1 cellular context compared by ENCODE assay signal in genomic region chr5:72226950-72227349, GRCh38.
TF ChIP-seq lines count a peak whose summit lies in the region.

No MANE protein-coding gene starts in this region.

TF ChIP-seq in GM23338, 12 proteins besides CTCF, POLR2A, EP300 and RAD21 (continued from another document):
- no peak for TF ChIP-seq ZNF462 (CRISPR knock-in tag; IDR thresholded peaks at IDR 0.05)
- TF ChIP-seq REST (IDR thresholded peaks at IDR 0.05; ENCODE audit: unreplicated experiment), result no peak
- no peak for TF ChIP-seq EZH2 (IDR thresholded peaks at IDR 0.05; ENCODE audit: low read depth, unreplicated experiment)
- TF ChIP-seq JUNB (IDR thresholded peaks at IDR 0.05; ENCODE audit: unreplicated experiment), result no peak
- no peak for TF ChIP-seq ZNF331 (CRISPR knock-in tag; IDR thresholded peaks at IDR 0.05; ENCODE audit: low read depth)
- TF ChIP-seq, protein P1, sequence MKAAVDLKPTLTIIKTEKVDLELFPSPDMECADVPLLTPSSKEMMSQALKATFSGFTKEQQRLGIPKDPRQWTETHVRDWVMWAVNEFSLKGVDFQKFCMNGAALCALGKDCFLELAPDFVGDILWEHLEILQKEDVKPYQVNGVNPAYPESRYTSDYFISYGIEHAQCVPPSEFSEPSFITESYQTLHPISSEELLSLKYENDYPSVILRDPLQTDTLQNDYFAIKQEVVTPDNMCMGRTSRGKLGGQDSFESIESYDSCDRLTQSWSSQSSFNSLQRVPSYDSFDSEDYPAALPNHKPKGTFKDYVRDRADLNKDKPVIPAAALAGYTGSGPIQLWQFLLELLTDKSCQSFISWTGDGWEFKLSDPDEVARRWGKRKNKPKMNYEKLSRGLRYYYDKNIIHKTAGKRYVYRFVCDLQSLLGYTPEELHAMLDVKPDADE (IDR thresholded peaks at IDR 0.05), result no peak
